22 cellular contexts compared by ENCODE assay signal in the genomic region with DNA sequence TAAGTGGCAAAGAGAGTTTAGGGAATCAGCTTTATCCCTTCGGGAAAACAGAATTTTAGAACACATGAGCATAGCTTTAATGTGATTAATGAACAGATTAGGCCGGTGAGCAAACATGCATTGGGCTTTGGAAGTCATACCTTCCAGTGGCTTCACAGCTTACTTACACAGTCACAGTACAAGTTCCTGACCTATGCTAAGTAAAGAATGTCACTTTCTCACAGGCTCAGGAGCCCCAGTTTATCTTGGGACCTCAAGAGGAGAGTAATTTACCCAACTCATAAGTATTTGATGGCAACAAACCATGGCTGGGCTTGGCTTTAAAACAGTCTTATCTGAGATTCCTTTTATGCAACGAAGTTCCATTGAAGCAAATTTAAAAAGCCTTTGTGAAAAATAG.
"Had no signal": no experiment of that assay in that cellular context is flagged by ENCODE, and none has a peak within 500 bp of the region (broad histone marks: within the 10 kb centered on the region; RNA-seq: fewer than 3 reads in every experiment).

No MANE protein-coding gene starts in this region.

- H3K27ac Mint-ChIP-seq: activated CD4-positive, alpha-beta memory T cell treated with anti-CD3 and anti-CD28 coated beads for 36 hours; activated naive CD8-positive, alpha-beta T cell treated with anti-CD3 and anti-CD28 coated beads, Interleukin-2, amount 10 ng/mL, durations not matched to agents 7 days and 5 days; activated T-helper 1 cell treated with anti-CD3 and anti-CD28 coated beads, Interleukin-12 subunit alpha, Interleukin-12 subunit beta, Interleukin-2, Interleukin-4 antibody, amounts not matched to agents 30 ng/mL and 10 ng/mL and 1 ng/mL, durations not matched to agents 14 hours and 24 hours and 36 hours; immature natural killer cell; mesothelial cell of epicardium; natural killer cell treated with Interleukin-12 subunit alpha and Interleukin-12 subunit beta and Interleukin-15 and Interleukin-18, amount 100 ng/mL, for 72 hours; stimulated activated naive B cell treated with anti-CD40 and anti-IgM and Interleukin-4, amounts not matched to agents 10 μg/mL and 1 μg/mL and 100 μg/mL, for 72 hours had no signal

- H3K4me1 ChIP-seq: parathyroid adenoma, spleen, tibial artery, uterus had no signal

- H3K27ac ChIP-seq: brain microvascular endothelial cell, coronary artery, parathyroid adenoma, spleen, tibial artery, uterus, VCaP had no signal

- H3K9ac ChIP-seq: parathyroid adenoma had no signal

- FAIRE-seq: frontal cortex had no signal

- H3K9me3 ChIP-seq: spleen, tibial artery, uterus had no signal

- ATAC-seq: natural killer cell treated with Interleukin-12 subunit alpha and Interleukin-12 subunit beta and Interleukin-15 and Interleukin-18, amount 100 ng/mL, for 72 hours; stimulated activated naive B cell treated with anti-CD40 and anti-IgM and Interleukin-4, amounts not matched to agents 10 μg/mL and 1 μg/mL and 100 μg/mL, for 72 hours had no signal

- DNase-seq: activated CD4-positive, alpha-beta memory T cell treated with anti-CD3 and anti-CD28 coated beads for 36 hours; activated gamma-delta T cell treated with Interleukin-2 at 50 U/mL for 16 hours; activated naive CD8-positive, alpha-beta T cell treated with anti-CD3 and anti-CD28 coated beads, Interleukin-2, amount 10 ng/mL, durations not matched to agents 7 days and 5 days; activated T-cell treated with anti-CD3 and anti-CD28 coated beads for 4 hours; brain microvascular endothelial cell; head of caudate nucleus; immature natural killer cell; kidney glomerular epithelial cell; spleen; stimulated activated naive B cell treated with anti-CD40 and anti-IgM and Interleukin-4, amounts not matched to agents 10 μg/mL and 1 μg/mL and 100 μg/mL, for 72 hours; SW 1271; T-helper 2 cell; tibial artery; uterus had no signal

- H3K79me2 ChIP-seq: parathyroid adenoma had no signal

- H3K4me3 ChIP-seq: coronary artery, spleen, tibial artery, uterus had no signal

- H3K4me1 Mint-ChIP-seq: activated naive CD8-positive, alpha-beta T cell treated with anti-CD3 and anti-CD28 coated beads, Interleukin-2, amount 10 ng/mL, durations not matched to agents 7 days and 5 days; central memory CD8-positive, alpha-beta T cell; immature natural killer cell; stimulated activated naive B cell treated with anti-CD40 and anti-IgM and Interleukin-4, amounts not matched to agents 10 μg/mL and 1 μg/mL and 100 μg/mL, for 72 hours had no signal

- H3K36me3 ChIP-seq: brain microvascular endothelial cell, spleen, tibial artery, uterus had no signal

- H3K9me3 Mint-ChIP-seq: activated CD4-positive, alpha-beta memory T cell treated with anti-CD3 and anti-CD28 coated beads for 36 hours; activated naive CD8-positive, alpha-beta T cell treated with anti-CD3 and anti-CD28 coated beads, Interleukin-2, amount 10 ng/mL, durations not matched to agents 7 days and 5 days; activated T-helper 1 cell treated with anti-CD3 and anti-CD28 coated beads, Interleukin-12 subunit alpha, Interleukin-12 subunit beta, Interleukin-2, Interleukin-4 antibody, amounts not matched to agents 30 ng/mL and 10 ng/mL and 1 ng/mL, durations not matched to agents 14 hours and 24 hours and 36 hours; central memory CD8-positive, alpha-beta T cell; immature natural killer cell; mesothelial cell of epicardium; natural killer cell treated with Interleukin-12 subunit alpha and Interleukin-12 subunit beta and Interleukin-15 and Interleukin-18, amount 100 ng/mL, for 72 hours; stimulated activated naive B cell treated with anti-CD40 and anti-IgM and Interleukin-4, amounts not matched to agents 10 μg/mL and 1 μg/mL and 100 μg/mL, for 72 hours had no signal

- H3K27me3 Mint-ChIP-seq: activated CD4-positive, alpha-beta memory T cell treated with anti-CD3 and anti-CD28 coated beads for 36 hours; activated naive CD8-positive, alpha-beta T cell treated with anti-CD3 and anti-CD28 coated beads, Interleukin-2, amount 10 ng/mL, durations not matched to agents 7 days and 5 days; central memory CD8-positive, alpha-beta T cell; natural killer cell treated with Interleukin-12 subunit alpha and Interleukin-12 subunit beta and Interleukin-15 and Interleukin-18, amount 100 ng/mL, for 72 hours; stimulated activated naive B cell treated with anti-CD40 and anti-IgM and Interleukin-4, amounts not matched to agents 10 μg/mL and 1 μg/mL and 100 μg/mL, for 72 hours had no signal

- H3K4me3 Mint-ChIP-seq: activated CD4-positive, alpha-beta memory T cell treated with anti-CD3 and anti-CD28 coated beads for 36 hours; activated naive CD8-positive, alpha-beta T cell treated with anti-CD3 and anti-CD28 coated beads, Interleukin-2, amount 10 ng/mL, durations not matched to agents 7 days and 5 days; activated T-helper 1 cell treated with anti-CD3 and anti-CD28 coated beads, Interleukin-12 subunit alpha, Interleukin-12 subunit beta, Interleukin-2, Interleukin-4 antibody, amounts not matched to agents 30 ng/mL and 10 ng/mL and 1 ng/mL, durations not matched to agents 14 hours and 24 hours and 36 hours; central memory CD8-positive, alpha-beta T cell; immature natural killer cell; mesothelial cell of epicardium; natural killer cell treated with Interleukin-12 subunit alpha and Interleukin-12 subunit beta and Interleukin-15 and Interleukin-18, amount 100 ng/mL, for 72 hours; stimulated activated naive B cell treated with anti-CD40 and anti-IgM and Interleukin-4, amounts not matched to agents 10 μg/mL and 1 μg/mL and 100 μg/mL, for 72 hours had no signal

- H3K36me3 Mint-ChIP-seq: activated CD4-positive, alpha-beta memory T cell treated with anti-CD3 and anti-CD28 coated beads for 36 hours; immature natural killer cell; mesothelial cell of epicardium; natural killer cell treated with Interleukin-12 subunit alpha and Interleukin-12 subunit beta and Interleukin-15 and Interleukin-18, amount 100 ng/mL, for 72 hours; stimulated activated naive B cell treated with anti-CD40 and anti-IgM and Interleukin-4, amounts not matched to agents 10 μg/mL and 1 μg/mL and 100 μg/mL, for 72 hours had no signal

- H3K27me3 ChIP-seq: brain microvascular endothelial cell, spleen, tibial artery, uterus had no signal

- H2AFZ ChIP-seq: parathyroid adenoma had no signal
